Comparison of ENCODE assay signal across 19 cellular contexts in the genomic region with DNA sequence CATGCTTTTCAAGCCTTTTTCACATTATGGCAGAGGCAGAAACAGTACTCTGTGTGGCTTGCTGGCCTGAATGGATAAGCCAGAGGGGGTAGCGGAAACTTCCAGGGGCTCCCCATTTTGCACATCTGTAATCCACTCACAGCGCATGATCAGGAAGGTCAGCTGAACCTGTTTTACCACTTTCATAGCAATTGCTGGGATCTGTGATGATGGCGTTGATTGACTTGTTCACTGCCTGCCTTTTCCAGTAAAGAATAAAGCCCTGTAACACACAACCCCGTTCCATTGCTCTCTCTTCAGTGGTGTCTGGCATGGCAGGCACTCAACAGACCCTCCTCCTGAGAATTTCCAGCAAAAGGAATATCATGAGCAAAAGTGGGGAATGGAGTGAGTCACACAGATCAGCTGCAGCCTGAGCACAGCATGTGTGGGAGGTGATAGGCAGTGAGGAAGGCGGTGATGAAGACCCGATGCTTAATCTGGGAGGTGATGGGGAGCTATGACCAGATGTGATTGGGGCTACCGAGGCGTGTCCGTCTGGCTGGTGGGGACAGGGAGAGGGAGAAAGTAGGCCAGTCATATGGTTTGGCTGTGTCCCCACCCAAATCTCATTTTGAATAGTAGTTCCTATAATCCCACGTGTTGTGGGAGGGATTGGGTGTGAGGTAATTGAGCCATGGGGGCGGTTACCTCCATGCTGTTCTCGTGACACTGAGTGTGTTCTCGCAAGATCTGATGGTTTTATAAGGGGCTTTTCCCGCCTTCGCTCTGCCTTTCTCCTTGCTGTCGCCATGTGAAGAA. TPM values are rescaled to one million over a fixed set of nuclear protein-coding genes. Genes with fewer than 3 reads are reported as not detected.
DNase-seq lines count a peak whose midpoint lies in the region; ATAC-seq and TF ChIP-seq lines count a peak whose summit lies in the region.
"Had no signal": no experiment of that assay in that cellular context is flagged by ENCODE, and none has a peak within 500 bp of the region (broad histone marks: within the 10 kb centered on the region; RNA-seq: fewer than 3 reads in every experiment).

No MANE protein-coding gene starts in this region.

- in situ Hi-C loops in brain microvascular endothelial cell (cut with HindIII; ENCODE audit: low pct_ligation_motif_present, low sequenced_read_pairs): no loop called here

- no peaks in the 10 kb centered on the region for H3K9me3 ChIP-seq in HEK293 (ENCODE audit: control insufficient read depth, insufficient read depth, low read depth, low read length)
- no peaks in the 10 kb centered on the region for H3K9me3 ChIP-seq in left lung
- H3K9me3 ChIP-seq: Caco-2, vagina had no signal

- peak; percentile 27 for DNase-seq in AG20443 (ENCODE audit: low spot score)
- DNase-seq in brain microvascular endothelial cell: peak; percentile 35
- DNase-seq in left lung: no peak
- no peak for DNase-seq in COR-L47 (lab: John Stamatoyannopoulos, UW)
- DNase-seq in HUDEP-2 (lab: John Stamatoyannopoulos, UW; ENCODE audit: unreplicated experiment in 76 of 76): no peak
- no peak for DNase-seq in NCI-H774 (lab: John Stamatoyannopoulos, UW)
- DNase-seq: activated CD4-positive, alpha-beta memory T cell treated with anti-CD3 and anti-CD28 coated beads, Interleukin-2, amount 10 ng/mL, durations not matched to agents 7 days and 5 days; Caco-2; erythroblast; GDM1; hippocampal formation; left colon; NCI-H1092 treated with DMSO at 0.1 percent for 48 hours had no signal

- TF ChIP-seq CTCF in HEK293 (tag by site-specific recombination; IDR thresholded peaks at IDR 0.05) (no peak), brain microvascular endothelial cell (IDR thresholded peaks at IDR 0.05; ENCODE audit: low read depth, low read length, missing control alignments) (no peak), left lung (IDR thresholded peaks at IDR 0.05) (no peak)

- no peaks in the 10 kb centered on the region for H3K27me3 ChIP-seq in brain microvascular endothelial cell (replicated peaks)
- no peaks in the 10 kb centered on the region for H3K27me3 ChIP-seq in left lung
- H3K27me3 ChIP-seq: vagina had no signal

- H3K4me3 ChIP-seq in HEK293 (ENCODE audit: low read depth, low read length) (no peak overlapping the region), brain microvascular endothelial cell (ENCODE audit: low read depth, low read length) (no peak overlapping the region), left lung (no peak overlapping the region)
- H3K4me3 ChIP-seq: vagina had no signal

- no peaks in the 10 kb centered on the region for H3K36me3 ChIP-seq in HEK293 (ENCODE audit: control insufficient read depth in 2 of 2, insufficient read depth in 1 of 2, low read length in 2 of 2)
- H3K36me3 ChIP-seq in brain microvascular endothelial cell (replicated peaks): no peaks in the 10 kb centered on the region
- no peaks in the 10 kb centered on the region for H3K36me3 ChIP-seq in left lung
- H3K36me3 ChIP-seq: vagina had no signal

- POLR2A ChIA-PET in HEK293 (lab: Yijun Ruan, JAX): no interaction called here

- intact Hi-C loops in left lung (cut with DNase I): no loop called here

- no peak overlapping the region for H3K27ac ChIP-seq in HEK293 (ENCODE audit: extremely low read depth, low read depth, low read length)
- H3K27ac ChIP-seq in brain microvascular endothelial cell: no peak overlapping the region
- H3K27ac ChIP-seq in left lung: no peak overlapping the region
- H3K27ac ChIP-seq: KMS-11, parathyroid adenoma, vagina had no signal

- H3K4me1 ChIP-seq in HEK293 (ENCODE audit: control insufficient read depth, insufficient read depth, low read length) (peaks cover 5% of the 10 kb centered on the region; the same call in 1 of the 2 replicates), left lung (no peaks in the 10 kb centered on the region)
- H3K4me1 ChIP-seq: Caco-2, vagina had no signal

- CTCF ChIA-PET in HEK293 (lab: Yijun Ruan, JAX): interaction anchor here (0.6 kb wide), 1 partner anchor 97 kb away, joined by 3 read pairs; no protein-coding TSS in a partner anchor

- ATAC-seq in left lung (peak; percentile 12), GM21526 (IDR thresholded peaks at IDR 0.05; ENCODE audit: low FRiP score, unreplicated experiment) (no peak)
- ATAC-seq: left colon, SK-N-SH treated with all-trans-retinoic acid at 6 μM for 48 hours had no signal

TF ChIP-seq in HEK293, 187 proteins besides CTCF, POLR2A, EP300 and RAD21:
- TF ChIP-seq SETDB1 (IDR thresholded peaks at IDR 0.05; ENCODE audit: insufficient read length, low read length) (no peak), ZIC2 (tag by site-specific recombination; IDR thresholded peaks at IDR 0.05) (no peak), EGR2 (tag by site-specific recombination; IDR thresholded peaks at IDR 0.05; ENCODE audit: low read depth) (peak; percentile 73), ZNF184 (tag by site-specific recombination; IDR thresholded peaks at IDR 0.05) (no peak), ZFHX2 (tag by site-specific recombination; conservative IDR thresholded peaks at IDR 0.05) (peak; percentile 95), ZNF747 (tag by site-specific recombination; IDR thresholded peaks at IDR 0.05) (no peak), ZNF341 (tag by site-specific recombination; IDR thresholded peaks at IDR 0.05; ENCODE audit: low read depth) (no peak), KLF8 (tag by site-specific recombination; IDR thresholded peaks at IDR 0.05) (no peak), ZNF114 (tag by site-specific recombination; IDR thresholded peaks at IDR 0.05) (no peak), ZBTB17 (tag by site-specific recombination; IDR thresholded peaks at IDR 0.05) (no peak)
- TF ChIP-seq, protein P1, sequence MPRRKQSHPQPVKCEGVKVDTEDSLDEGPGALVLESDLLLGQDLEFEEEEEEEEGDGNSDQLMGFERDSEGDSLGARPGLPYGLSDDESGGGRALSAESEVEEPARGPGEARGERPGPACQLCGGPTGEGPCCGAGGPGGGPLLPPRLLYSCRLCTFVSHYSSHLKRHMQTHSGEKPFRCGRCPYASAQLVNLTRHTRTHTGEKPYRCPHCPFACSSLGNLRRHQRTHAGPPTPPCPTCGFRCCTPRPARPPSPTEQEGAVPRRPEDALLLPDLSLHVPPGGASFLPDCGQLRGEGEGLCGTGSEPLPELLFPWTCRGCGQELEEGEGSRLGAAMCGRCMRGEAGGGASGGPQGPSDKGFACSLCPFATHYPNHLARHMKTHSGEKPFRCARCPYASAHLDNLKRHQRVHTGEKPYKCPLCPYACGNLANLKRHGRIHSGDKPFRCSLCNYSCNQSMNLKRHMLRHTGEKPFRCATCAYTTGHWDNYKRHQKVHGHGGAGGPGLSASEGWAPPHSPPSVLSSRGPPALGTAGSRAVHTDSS (tag by site-specific recombination; IDR thresholded peaks at IDR 0.05): no peak
- TF ChIP-seq, protein P2, sequence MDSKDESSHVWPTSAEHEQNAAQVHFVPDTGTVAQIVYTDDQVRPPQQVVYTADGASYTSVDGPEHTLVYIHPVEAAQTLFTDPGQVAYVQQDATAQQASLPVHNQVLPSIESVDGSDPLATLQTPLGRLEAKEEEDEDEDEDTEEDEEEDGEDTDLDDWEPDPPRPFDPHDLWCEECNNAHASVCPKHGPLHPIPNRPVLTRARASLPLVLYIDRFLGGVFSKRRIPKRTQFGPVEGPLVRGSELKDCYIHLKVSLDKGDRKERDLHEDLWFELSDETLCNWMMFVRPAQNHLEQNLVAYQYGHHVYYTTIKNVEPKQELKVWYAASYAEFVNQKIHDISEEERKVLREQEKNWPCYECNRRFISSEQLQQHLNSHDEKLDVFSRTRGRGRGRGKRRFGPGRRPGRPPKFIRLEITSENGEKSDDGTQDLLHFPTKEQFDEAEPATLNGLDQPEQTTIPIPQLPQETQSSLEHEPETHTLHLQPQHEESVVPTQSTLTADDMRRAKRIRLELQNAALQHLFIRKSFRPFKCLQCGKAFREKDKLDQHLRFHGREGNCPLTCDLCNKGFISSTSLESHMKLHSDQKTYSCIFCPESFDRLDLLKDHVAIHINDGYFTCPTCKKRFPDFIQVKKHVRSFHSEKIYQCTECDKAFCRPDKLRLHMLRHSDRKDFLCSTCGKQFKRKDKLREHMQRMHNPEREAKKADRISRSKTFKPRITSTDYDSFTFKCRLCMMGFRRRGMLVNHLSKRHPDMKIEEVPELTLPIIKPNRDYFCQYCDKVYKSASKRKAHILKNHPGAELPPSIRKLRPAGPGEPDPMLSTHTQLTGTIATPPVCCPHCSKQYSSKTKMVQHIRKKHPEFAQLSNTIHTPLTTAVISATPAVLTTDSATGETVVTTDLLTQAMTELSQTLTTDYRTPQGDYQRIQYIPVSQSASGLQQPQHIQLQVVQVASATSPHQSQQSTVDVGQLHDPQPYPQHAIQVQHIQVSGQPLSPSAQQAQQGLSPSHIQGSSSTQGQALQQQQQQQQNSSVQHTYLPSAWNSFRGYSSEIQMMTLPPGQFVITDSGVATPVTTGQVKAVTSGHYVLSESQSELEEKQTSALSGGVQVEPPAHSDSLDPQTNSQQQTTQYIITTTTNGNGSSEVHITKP (tag by site-specific recombination; IDR thresholded peaks at IDR 0.05): peak; percentile 35; the same call in 1 of the 2 replicates
- TF ChIP-seq, protein P3, sequence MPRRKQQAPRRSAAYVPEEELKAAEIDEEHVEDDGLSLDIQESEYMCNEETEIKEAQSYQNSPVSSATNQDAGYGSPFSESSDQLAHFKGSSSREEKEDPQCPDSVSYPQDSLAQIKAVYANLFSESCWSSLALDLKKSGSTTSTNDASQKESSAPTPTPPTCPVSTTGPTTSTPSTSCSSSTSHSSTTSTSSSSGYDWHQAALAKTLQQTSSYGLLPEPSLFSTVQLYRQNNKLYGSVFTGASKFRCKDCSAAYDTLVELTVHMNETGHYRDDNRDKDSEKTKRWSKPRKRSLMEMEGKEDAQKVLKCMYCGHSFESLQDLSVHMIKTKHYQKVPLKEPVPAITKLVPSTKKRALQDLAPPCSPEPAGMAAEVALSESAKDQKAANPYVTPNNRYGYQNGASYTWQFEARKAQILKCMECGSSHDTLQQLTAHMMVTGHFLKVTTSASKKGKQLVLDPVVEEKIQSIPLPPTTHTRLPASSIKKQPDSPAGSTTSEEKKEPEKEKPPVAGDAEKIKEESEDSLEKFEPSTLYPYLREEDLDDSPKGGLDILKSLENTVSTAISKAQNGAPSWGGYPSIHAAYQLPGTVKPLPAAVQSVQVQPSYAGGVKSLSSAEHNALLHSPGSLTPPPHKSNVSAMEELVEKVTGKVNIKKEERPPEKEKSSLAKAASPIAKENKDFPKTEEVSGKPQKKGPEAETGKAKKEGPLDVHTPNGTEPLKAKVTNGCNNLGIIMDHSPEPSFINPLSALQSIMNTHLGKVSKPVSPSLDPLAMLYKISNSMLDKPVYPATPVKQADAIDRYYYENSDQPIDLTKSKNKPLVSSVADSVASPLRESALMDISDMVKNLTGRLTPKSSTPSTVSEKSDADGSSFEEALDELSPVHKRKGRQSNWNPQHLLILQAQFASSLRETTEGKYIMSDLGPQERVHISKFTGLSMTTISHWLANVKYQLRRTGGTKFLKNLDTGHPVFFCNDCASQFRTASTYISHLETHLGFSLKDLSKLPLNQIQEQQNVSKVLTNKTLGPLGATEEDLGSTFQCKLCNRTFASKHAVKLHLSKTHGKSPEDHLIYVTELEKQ (tag by site-specific recombination; IDR thresholded peaks at IDR 0.05; ENCODE audit: borderline replicate concordance): no peak

RNA-seq across cellular contexts. Expression of gene CHST11, which starts 44.7 kb away (rescaled TPM):
- 10 to 100 TPM; 39.3 to 56.9 TPM for total RNA-seq in left lung

Comparison
In these comparisons a context has a peak if more than half of its experiments do, and no peak if none do; other contexts are left out.
1. DNase-seq: peak in AG20443 (single experiment) and brain microvascular endothelial cell (single experiment); none in left lung (0 of 2), COR-L47 (single experiment), HUDEP-2 (0 of 76) and NCI-H774 (single experiment).